In genomic region chr5:168409601-168410458, GRCh38 we compare ENCODE assay signal across 8 cellular contexts.
DNase-seq lines count a peak whose midpoint lies in the region; ATAC-seq and TF ChIP-seq lines count a peak whose summit lies in the region.

No MANE protein-coding gene starts in this region.

- H3K4me1 ChIP-seq in SJSA1 (replicated peaks): peaks cover 23% of the 10 kb centered on the region
- H3K4me1 ChIP-seq in esophagus muscularis mucosa: peaks cover 0 to 5% (median under 1%) of the 10 kb centered on the region in 4 donors

- H3K36me3 ChIP-seq in SJSA1 (no peaks in the 10 kb centered on the region; the same call in 1 of the 2 replicates), esophagus muscularis mucosa (no peaks in the 10 kb centered on the region)

- TF ChIP-seq EP300 in esophagus muscularis mucosa (IDR thresholded peaks at IDR 0.05): no peak

- H3K27ac ChIP-seq in SJSA1 (peak overlapping the region; percentile 64), esophagus muscularis mucosa (replicated peaks in 1 of 4) (no peak overlapping the region)

- in situ Hi-C loops in ACHN (cut with HindIII; ENCODE audit: low pct_ligation_motif_present, low pct_unique_long_range_greater_than_20kb, low sequenced_read_pairs): no loop called here

- H3K9me3 ChIP-seq in SJSA1 (replicated peaks) (no peaks in the 10 kb centered on the region), esophagus muscularis mucosa (no peaks in the 10 kb centered on the region)

- intact Hi-C loops in esophagus muscularis mucosa (cut with DNase I): no loop called here

- H3K4me3 ChIP-seq in SJSA1 (no peak overlapping the region), choroid plexus epithelial cell (ENCODE audit: low read depth, low read length) (peak overlapping the region; percentile 20), esophagus muscularis mucosa (no peak overlapping the region)

- H3K27me3 ChIP-seq in SJSA1 (replicated peaks) (no peaks in the 10 kb centered on the region), esophagus muscularis mucosa (no peaks in the 10 kb centered on the region)

- TF ChIP-seq POLR2A in esophagus muscularis mucosa (IDR thresholded peaks at IDR 0.05; ENCODE audit: low read depth): no peak

- peak; percentile 60 for ATAC-seq in GM21447 (IDR thresholded peaks at IDR 0.05; ENCODE audit: unreplicated experiment)

- 56% methylated on average over 17 of the region's 17 CpGs for WGBS in esophagus muscularis mucosa

- DNase-seq in ACHN: peak; percentile 34
- peak in 1 of 2 experiments; percentile 73 for DNase-seq in SJSA1 (ENCODE audit: low read depth in 1 of 2, low spot score in 2 of 2)
- peak; percentile 63 for DNase-seq in choroid plexus epithelial cell (ENCODE audit: low read depth)
- peak in 2 of 3 experiments; percentile 11 to 29 for DNase-seq in stimulated activated CD4-positive, alpha-beta T cell treated with anti-CD3 and anti-CD28 coated beads, TNF-alpha, amount 100 ng/mL, for 24 hours (ENCODE audit: low read depth in 3 of 3)
- no peak for DNase-seq in esophagus muscularis mucosa (ENCODE audit: extremely low spot score)
- no peak for DNase-seq in inferior parietal cortex (ENCODE audit: extremely low spot score)
- DNase-seq in NCI-H446 treated with DMSO at 0.1 percent for 48 hours (lab: John Stamatoyannopoulos, UW): no peak

- TF ChIP-seq CTCF in choroid plexus epithelial cell (conservative IDR thresholded peaks at IDR 0.05; ENCODE audit: low read depth, low read length) (no peak), esophagus muscularis mucosa (IDR thresholded peaks at IDR 0.05) (no peak)

Comparison
In these comparisons a context has a peak if more than half of its experiments do, and no peak if none do; other contexts are left out.
1. DNase-seq: peak in ACHN (single experiment), choroid plexus epithelial cell (single experiment) and stimulated activated CD4-positive, alpha-beta T cell treated with anti-CD3 and anti-CD28 coated beads, TNF-alpha, amount 100 ng/mL, for 24 hours (2 of 3); none in esophagus muscularis mucosa (single experiment), inferior parietal cortex (single experiment) and NCI-H446 treated with DMSO at 0.1 percent for 48 hours (single experiment).